Comparison of ENCODE assay signal across 8 cellular contexts in the genomic region with DNA sequence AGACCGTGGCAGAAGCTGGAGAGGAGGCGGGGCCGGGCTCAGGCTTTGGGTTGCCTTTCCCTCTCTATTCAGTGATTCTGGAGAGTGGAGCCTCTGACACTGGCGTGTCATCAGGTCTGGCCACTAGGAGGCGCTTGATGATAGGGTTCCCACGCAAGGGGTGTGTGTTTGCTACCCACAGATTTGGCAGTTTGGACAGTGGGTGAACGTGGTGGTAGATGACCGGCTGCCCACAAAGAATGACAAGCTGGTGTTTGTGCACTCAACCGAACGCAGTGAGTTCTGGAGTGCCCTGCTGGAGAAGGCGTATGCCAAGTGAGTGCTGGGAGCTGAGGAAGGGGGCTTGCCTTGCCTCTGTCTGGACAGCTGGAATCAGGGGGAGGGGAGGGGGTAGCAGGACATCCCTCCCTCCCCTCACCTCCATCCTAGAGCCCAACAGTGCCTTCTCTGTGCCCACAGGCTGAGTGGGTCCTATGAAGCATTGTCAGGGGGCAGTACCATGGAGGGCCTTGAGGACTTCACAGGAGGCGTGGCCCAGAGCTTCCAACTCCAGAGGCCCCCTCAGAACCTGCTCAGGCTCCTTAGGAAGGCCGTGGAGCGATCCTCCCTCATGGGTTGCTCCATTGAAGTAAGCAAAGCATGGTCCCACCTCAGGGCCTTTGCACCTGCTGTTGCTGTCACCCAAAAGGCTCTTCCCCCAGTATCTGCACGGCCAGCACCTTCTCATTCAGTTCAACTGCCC. TPM values are rescaled to one million over a fixed set of nuclear protein-coding genes. Genes with fewer than 3 reads are reported as not detected.
DNase-seq lines count a peak whose midpoint lies in the region; ATAC-seq and TF ChIP-seq lines count a peak whose summit lies in the region.

No MANE protein-coding gene starts in this region.

- H3K27me3 ChIP-seq in ACC112 (ENCODE audit: insufficient read depth, low read length) = no peaks in the 10 kb centered on the region; the same call in 1 of the 2 replicates
- H3K27me3 ChIP-seq in dorsolateral prefrontal cortex = no peaks in the 10 kb centered on the region

- intact Hi-C loops in dorsolateral prefrontal cortex (cut with DNase I) = loop anchor here (1.0 to 10.0 kb wide), 5 partner anchors 48 to 164 kb away; a partner anchor contains a TSS

- no peak overlapping the region for H3K4me3 ChIP-seq in ACC112 (ENCODE audit: low read depth, low read length)
- no peak overlapping the region for H3K4me3 ChIP-seq in dorsolateral prefrontal cortex

- peak; percentile 64 for ATAC-seq in HG03280 (IDR thresholded peaks at IDR 0.05; ENCODE audit: unreplicated experiment)
- ATAC-seq in memory B cell (ENCODE audit: low read depth) = peak; percentile 74

- TF ChIP-seq CTCF in GM13977 (IDR thresholded peaks at IDR 0.05; ENCODE audit: extremely low read depth, insufficient read depth, missing control alignments) (peak; percentile 91), dorsolateral prefrontal cortex (IDR thresholded peaks at IDR 0.05 in 54 of 56, conservative IDR thresholded peaks at IDR 0.05 in 2 of 56; ENCODE audit: low read depth in 1 of 56, partially characterized antibody in 56 of 56) (peak; percentile 56 to 94 (median 87))

- H3K27ac ChIP-seq in ACC112 (ENCODE audit: low read depth, low read length) = no peak overlapping the region
- H3K27ac ChIP-seq in dorsolateral prefrontal cortex = no peak overlapping the region

- no peak overlapping the region for H3K27ac Mint-ChIP-seq in memory B cell

- no peaks in the 10 kb centered on the region for H3K79me2 ChIP-seq in ACC112 (ENCODE audit: control insufficient read depth, insufficient read depth, low read length, unreplicated experiment)

- in situ Hi-C loops in GM13977 (cut with MboI; ENCODE audit: low pct_unique_long_range_greater_than_20kb, low sequenced_read_pairs, unreplicated experiment) = loop anchor here (5.0 to 25.0 kb wide), 2 partner anchors 64 to 164 kb away; a partner anchor contains a TSS

- H2AFZ ChIP-seq in ACC112 (ENCODE audit: low read length, unreplicated experiment) = peak overlapping the region; percentile 34

- peaks cover 9% of the 10 kb centered on the region for H3K27me3 Mint-ChIP-seq in memory B cell

- no peak overlapping the region for H3K4me3 Mint-ChIP-seq in memory B cell

- H3K9me3 Mint-ChIP-seq in memory B cell = no peaks in the 10 kb centered on the region

- peaks cover 10% of the 10 kb centered on the region for H3K4me1 Mint-ChIP-seq in memory B cell

- peak; percentile 87 for DNase-seq in GM13977 (ENCODE audit: low spot score)
- peak; percentile 82 for DNase-seq in NCI-H748 treated with DMSO at 0.1 percent for 48 hours (lab: John Stamatoyannopoulos, UW)
- DNase-seq in activated CD4-positive, alpha-beta T cell treated with anti-CD3 and anti-CD28 coated beads, Interleukin-2, amount 50 U/mL, for 24 hours (ENCODE audit: low read depth in 1 of 2, low spot score in 1 of 2) = peak; percentile 53 to 78
- DNase-seq in dorsolateral prefrontal cortex = peak; percentile 70 to 87 (median 83)
- peak; percentile 73 to 80 for DNase-seq in memory B cell (ENCODE audit: low spot score in 2 of 2)
- DNase-seq in stimulated activated CD8-positive, alpha-beta memory T cell treated with anti-CD3 and anti-CD28 coated beads, Interleukin-15, amount 100 ng/mL, for 24 hours (ENCODE audit: low read depth) = peak; percentile 64

- H3K36me3 Mint-ChIP-seq in memory B cell = no peaks in the 10 kb centered on the region

- H3K36me3 ChIP-seq in ACC112 (ENCODE audit: insufficient read depth, low read length) = no peaks in the 10 kb centered on the region

- peaks cover 19% of the 10 kb centered on the region for H3K4me1 ChIP-seq in ACC112 (ENCODE audit: control insufficient read depth, insufficient read depth, low read length, unreplicated experiment)

RNA-seq across cellular contexts. Expression of a gene that starts 14.3 kb away (rescaled TPM):
- 1 to 10 TPM in 6 of 120 experiments, under 1 TPM in 48, not detected in 66; 0.17 to 1.6 (median 0.43) TPM for total RNA-seq in dorsolateral prefrontal cortex

RNA-seq across cellular contexts. Expression of a gene that starts 43.8 kb away (rescaled TPM):
- not detected for total RNA-seq in dorsolateral prefrontal cortex

RNA-seq across cellular contexts. Expression of a gene that starts 45.6 kb away (rescaled TPM):
- total RNA-seq in dorsolateral prefrontal cortex = 10 to 100 TPM; 42.4 to 95.8 (median 66.6) TPM

RNA-seq across cellular contexts. Expression of a gene that starts 45.7 kb away (rescaled TPM):
- total RNA-seq in dorsolateral prefrontal cortex = 10 to 100 TPM; 16.9 to 35.7 (median 25.3) TPM

RNA-seq across cellular contexts. Expression of a gene that starts 50.5 kb away (rescaled TPM):
- 10 to 100 TPM; 22.4 to 79.8 (median 47.2) TPM for total RNA-seq in dorsolateral prefrontal cortex
